Comparison of ENCODE assay signal across 28 cellular contexts in the genomic region with DNA sequence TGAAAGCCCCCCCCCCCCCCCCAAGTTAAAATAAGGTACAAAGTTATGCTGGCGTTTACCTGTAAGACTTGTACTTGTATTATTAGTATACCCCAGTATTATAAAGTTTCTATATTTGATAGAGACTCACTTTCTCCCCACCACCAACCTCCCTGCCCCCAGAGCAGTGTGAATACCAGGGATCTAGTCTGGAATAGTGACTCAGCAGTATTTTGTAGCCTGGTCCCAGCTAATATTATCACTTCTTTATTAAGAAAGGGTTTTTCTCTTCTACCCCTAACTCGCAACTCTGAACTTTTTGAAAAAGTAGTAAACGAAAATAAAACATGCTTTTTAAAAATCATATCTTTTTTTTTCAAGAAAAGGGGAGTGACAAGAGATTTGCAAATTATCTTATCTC.
"Had no signal": no experiment of that assay in that cellular context is flagged by ENCODE, and none has a peak within 500 bp of the region (broad histone marks: within the 10 kb centered on the region; RNA-seq: fewer than 3 reads in every experiment).

No MANE protein-coding gene starts in this region.

- H3K4me1 ChIP-seq: ascending aorta, left lung, psoas muscle had no signal

- H3K9me3 Mint-ChIP-seq: activated naive CD4-positive, alpha-beta T cell treated with anti-CD3 and anti-CD28 coated beads, Interleukin-2, amount 50 U/mL, for 72 hours; activated T-cell treated with anti-CD3 and anti-CD28 coated beads, Interleukin-2, amount 50 U/mL, for 24 hours; activated T-helper 17 cell treated with anti-CD3 and anti-CD28 coated beads, Interleukin-2, amount 50 U/mL, for 72 hours; mesothelial cell of epicardium; natural killer cell; stimulated activated naive CD8-positive, alpha-beta T cell treated with anti-CD3 and anti-CD28 coated beads, Interleukin-15, amount 100 ng/mL, for 72 hours had no signal

- H3K36me3 ChIP-seq: adrenal gland, ascending aorta, left lung, neutrophil, ovary, tibial nerve, WERI-Rb-1 had no signal

- H3K9me3 ChIP-seq: ascending aorta, left lung, neutrophil, ovary, psoas muscle, tibial nerve had no signal

- H3K4me3 ChIP-seq: adrenal gland, ascending aorta, left lung, lung, ovary, psoas muscle, skin epidermis, tibial nerve had no signal

- H3K4me3 Mint-ChIP-seq: activated T-cell treated with anti-CD3 and anti-CD28 coated beads, Interleukin-2, amount 50 U/mL, for 24 hours; activated T-helper 17 cell treated with anti-CD3 and anti-CD28 coated beads, Interleukin-2, amount 50 U/mL, for 72 hours; mesothelial cell of epicardium; natural killer cell; stimulated activated effector memory CD8-positive, alpha-beta T cell treated with anti-CD3 and anti-CD28 coated beads, Interleukin-12 subunit alpha, Interleukin-12 subunit beta, amount 100 ng/mL, for 72 hours; stimulated activated naive CD8-positive, alpha-beta T cell treated with anti-CD3 and anti-CD28 coated beads, Interleukin-15, amount 100 ng/mL, for 72 hours had no signal

- H3K4me1 Mint-ChIP-seq: activated T-helper 17 cell treated with anti-CD3 and anti-CD28 coated beads, Interleukin-2, amount 50 U/mL, for 72 hours; natural killer cell; stimulated activated effector memory CD8-positive, alpha-beta T cell treated with anti-CD3 and anti-CD28 coated beads, Interleukin-12 subunit alpha, Interleukin-12 subunit beta, amount 100 ng/mL, for 72 hours; stimulated activated naive CD8-positive, alpha-beta T cell treated with anti-CD3 and anti-CD28 coated beads, Interleukin-15, amount 100 ng/mL, for 72 hours had no signal

- H3K36me3 Mint-ChIP-seq: activated naive CD4-positive, alpha-beta T cell treated with anti-CD3 and anti-CD28 coated beads, Interleukin-2, amount 50 U/mL, for 72 hours; natural killer cell; stimulated activated effector memory CD8-positive, alpha-beta T cell treated with anti-CD3 and anti-CD28 coated beads, Interleukin-12 subunit alpha, Interleukin-12 subunit beta, amount 100 ng/mL, for 72 hours had no signal

- H3K27me3 ChIP-seq: adrenal gland, ascending aorta, left lung, neutrophil, ovary, tibial nerve had no signal

- H3K27ac ChIP-seq: adrenal gland, ascending aorta, left lung, neutrophil, ovary, psoas muscle, tibial nerve, WERI-Rb-1 had no signal

- DNase-seq: activated CD4-positive, alpha-beta T cell treated with anti-CD3 and anti-CD28 coated beads for 1 hour; activated CD4-positive, alpha-beta T cell treated with anti-CD3 and anti-CD28 coated beads, Interleukin-2, amount 50 U/mL, for 4 hours; activated CD8-positive, alpha-beta memory T cell treated with anti-CD3 and anti-CD28 coated beads for 24 hours; activated CD8-positive, alpha-beta memory T cell treated with anti-CD3 and anti-CD28 coated beads, Interleukin-2, amount 50 U/mL, for 4 hours; activated T-cell treated with anti-CD3 and anti-CD28 coated beads, Interleukin-2, amount 50 U/mL, for 24 hours; adrenal gland; central memory CD4-positive, alpha-beta T cell; dermis blood vessel endothelial cell; effector memory CD4-positive, alpha-beta T cell; foreskin melanocyte; kidney glomerular epithelial cell; left lung; natural killer cell; ovary; psoas muscle; right cardiac atrium; stimulated activated CD4-positive, alpha-beta T cell treated with anti-CD3 and anti-CD28 coated beads, Interleukin-2, amount 100 ng/mL, for 24 hours; stimulated activated naive CD8-positive, alpha-beta T cell treated with anti-CD3 and anti-CD28 coated beads, Interleukin-15, amount 100 ng/mL, for 72 hours; WERI-Rb-1 had no signal

- H3K27ac Mint-ChIP-seq: activated naive CD4-positive, alpha-beta T cell treated with anti-CD3 and anti-CD28 coated beads, Interleukin-2, amount 50 U/mL, for 72 hours; activated T-cell treated with anti-CD3 and anti-CD28 coated beads, Interleukin-2, amount 50 U/mL, for 24 hours; activated T-helper 17 cell treated with anti-CD3 and anti-CD28 coated beads, Interleukin-2, amount 50 U/mL, for 72 hours; natural killer cell; stimulated activated effector memory CD8-positive, alpha-beta T cell treated with anti-CD3 and anti-CD28 coated beads, Interleukin-12 subunit alpha, Interleukin-12 subunit beta, amount 100 ng/mL, for 72 hours; stimulated activated naive CD8-positive, alpha-beta T cell treated with anti-CD3 and anti-CD28 coated beads, Interleukin-15, amount 100 ng/mL, for 72 hours had no signal

- ATAC-seq: activated naive CD4-positive, alpha-beta T cell treated with anti-CD3 and anti-CD28 coated beads, Interleukin-2, amount 50 U/mL, for 72 hours; activated T-helper 17 cell treated with anti-CD3 and anti-CD28 coated beads, Interleukin-2, amount 50 U/mL, for 72 hours; left lung; natural killer cell; psoas muscle; right cardiac atrium; stimulated activated effector memory CD8-positive, alpha-beta T cell treated with anti-CD3 and anti-CD28 coated beads, Interleukin-12 subunit alpha, Interleukin-12 subunit beta, amount 100 ng/mL, for 72 hours; stimulated activated naive CD8-positive, alpha-beta T cell treated with anti-CD3 and anti-CD28 coated beads, Interleukin-15, amount 100 ng/mL, for 72 hours had no signal
